9 cellular contexts compared by ENCODE assay signal in the genomic region with DNA sequence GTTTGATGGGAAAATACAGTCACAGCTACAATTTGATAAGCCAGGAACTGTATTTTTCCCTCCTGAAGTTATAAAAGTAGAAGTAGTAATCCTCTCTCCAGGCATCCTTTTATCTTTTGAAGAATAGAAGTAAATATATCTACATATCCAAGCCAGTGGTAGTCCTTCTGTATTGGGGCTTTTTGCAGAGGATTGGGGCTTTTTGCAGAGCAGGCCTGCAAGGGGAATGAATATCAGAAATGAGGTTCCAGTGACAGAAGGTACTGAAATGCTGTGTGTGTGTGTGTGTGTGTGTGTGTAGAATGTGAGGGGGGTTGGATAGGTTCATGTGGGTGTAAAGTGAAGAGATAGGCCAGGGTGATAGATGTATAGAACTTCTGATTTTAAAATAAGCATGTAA.
"Had no signal": no experiment of that assay in that cellular context is flagged by ENCODE, and none has a peak within 500 bp of the region (broad histone marks: within the 10 kb centered on the region; RNA-seq: fewer than 3 reads in every experiment).

No MANE protein-coding gene starts in this region.

- H3K27me3 Mint-ChIP-seq: IgD-negative memory B cell had no signal

- FAIRE-seq: HepG2, HTR-8/SVneo, K562 had no signal

- H3K9ac ChIP-seq: KMS-11 had no signal

- DNase-seq: IMR-90, KBM-7, KG1 had no signal

- H3K4me3 ChIP-seq: K562 had no signal

- H3K4me2 ChIP-seq: KMS-11 had no signal

- H3K27ac ChIP-seq: HL-60, KMS-11 had no signal

- H3K4me3 Mint-ChIP-seq: IgD-negative memory B cell had no signal

- ATAC-seq: HepG2, K562 had no signal

- H3K9me3 Mint-ChIP-seq: IgD-negative memory B cell had no signal
